ENCODE assay signal across 8 cellular contexts in the genomic region with DNA sequence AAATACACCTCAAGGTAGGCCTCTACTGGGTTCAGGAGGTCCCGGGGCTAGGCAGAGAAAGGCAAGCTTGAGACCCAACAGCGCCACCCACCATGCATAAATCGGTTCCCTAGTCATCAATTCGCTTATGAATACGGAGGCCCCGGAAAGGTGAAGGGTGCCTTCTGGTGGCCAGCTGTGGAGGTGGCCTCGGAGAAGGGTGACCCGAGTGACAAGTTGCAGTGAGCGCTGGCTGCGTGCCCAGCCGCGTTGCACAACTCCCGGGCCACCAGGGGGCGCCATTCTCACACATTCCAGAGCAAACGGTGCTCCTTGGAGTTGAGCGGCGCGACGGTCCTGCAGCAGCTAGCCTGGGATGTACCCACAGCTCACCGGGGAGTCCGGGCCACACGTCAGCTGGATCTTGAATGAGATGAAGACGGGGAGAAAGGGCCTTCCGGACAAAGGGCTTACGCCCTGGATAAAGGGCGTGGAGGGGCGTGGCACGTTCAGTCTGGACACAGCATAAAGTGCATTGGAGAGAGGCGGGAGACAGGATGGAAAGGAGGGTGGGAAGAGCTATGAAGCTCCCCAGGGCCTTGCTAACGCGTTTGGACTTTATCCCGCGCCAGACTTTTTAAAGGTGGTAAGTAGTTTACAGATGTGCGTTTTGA. TPM values are rescaled to one million over a fixed set of nuclear protein-coding genes. Genes with fewer than 3 reads are reported as not detected.
DNase-seq lines count a peak whose midpoint lies in the region; ATAC-seq, FAIRE-seq and TF ChIP-seq lines count a peak whose summit lies in the region.

No MANE protein-coding gene starts in this region.

- H3K4me1 ChIP-seq in adipocyte (ENCODE audit: control insufficient read depth, insufficient read depth, low read length): peaks cover 12% of the 10 kb centered on the region

- DNase-seq in GM12892 (ENCODE audit: insufficient read length) (no peak), NCI-H1436 treated with DMSO at 0.1 percent for 48 hours (lab: John Stamatoyannopoulos, UW) (peak; percentile 61), SW480 (ENCODE audit: low spot score) (peak; percentile 98), adipocyte (ENCODE audit: low read depth) (peak; percentile 97), left ventricle myocardium superior (peak; percentile 98), renal cortical epithelial cell (ENCODE audit: low read depth) (peak; percentile 80), cortex of kidney (lab: John Stamatoyannopoulos, UW) (no peak)

- H3K9ac ChIP-seq in adipocyte (ENCODE audit: low read length): peak overlapping the region; percentile 30

- peak; percentile 98 for FAIRE-seq in GM12892 (lab: Jason Lieb, UNC)

- peak; percentile 77 for ATAC-seq in HG02852 (IDR thresholded peaks at IDR 0.05; ENCODE audit: unreplicated experiment)
- ATAC-seq in left ventricle myocardium superior: peak; percentile 91

- no peaks in the 10 kb centered on the region for H3K36me3 ChIP-seq in adipocyte (ENCODE audit: control insufficient read depth, insufficient read depth, low read length, severe bottlenecking)

- no peak; the same call in 1 of the 2 replicates for TF ChIP-seq POLR2A in GM12892 (IDR thresholded peaks at IDR 0.05; ENCODE audit: low read depth, low read length)

- H3K27me3 ChIP-seq in adipocyte (replicated peaks; ENCODE audit: control insufficient read depth, insufficient read depth, low read length): no peaks in the 10 kb centered on the region

- H3K4me3 ChIP-seq in adipocyte (ENCODE audit: low read length): peak overlapping the region; percentile 72

- intact Hi-C loops in left ventricle myocardium superior (cut with micrococcal nuclease): no loop called here

- no peaks in the 10 kb centered on the region for H3K9me3 ChIP-seq in adipocyte (ENCODE audit: control insufficient read depth, low read length)

RNA-seq across cellular contexts. Expression of a gene that starts 20.4 kb away (rescaled TPM):
- 4,109 TPM for polyA plus RNA-seq in GM12892 (2012; ENCODE audit: missing spikeins)
- total RNA-seq in left ventricle myocardium superior: 450 TPM
- 4,859 and 12,113 TPM in 2 replicates for total RNA-seq in renal cortical epithelial cell

RNA-seq across cellular contexts. Expression of a gene that starts 45.0 kb away (rescaled TPM):
- polyA plus RNA-seq in GM12892 (2012; ENCODE audit: missing spikeins): 0.23 TPM
- total RNA-seq in left ventricle myocardium superior (0.62 TPM), renal cortical epithelial cell (1.1 and 3.1 TPM in 2 replicates)

RNA-seq across cellular contexts. Expression of a gene that starts 45.1 kb away (rescaled TPM):
- 68.1 TPM for polyA plus RNA-seq in GM12892 (2012; ENCODE audit: missing spikeins)
- total RNA-seq in left ventricle myocardium superior (94.3 TPM), renal cortical epithelial cell (95.9 and 109 TPM in 2 replicates)

Comparison
In these comparisons a context has a peak if more than half of its experiments do, and no peak if none do; other contexts are left out.
1. DNase-seq: peak in NCI-H1436 treated with DMSO at 0.1 percent for 48 hours (single experiment), SW480 (single experiment), adipocyte (single experiment), left ventricle myocardium superior (single experiment) and renal cortical epithelial cell (single experiment); none in GM12892 (single experiment) and cortex of kidney (single experiment).
2. RNA of a gene that starts 20.4 kb away (total RNA-seq): 4,859 to 12,113 TPM in renal cortical epithelial cell; 450 TPM in left ventricle myocardium superior (single experiment); every median in the first group is over 10 times any median in the second.